9 cellular contexts compared by ENCODE assay signal in the genomic region with DNA sequence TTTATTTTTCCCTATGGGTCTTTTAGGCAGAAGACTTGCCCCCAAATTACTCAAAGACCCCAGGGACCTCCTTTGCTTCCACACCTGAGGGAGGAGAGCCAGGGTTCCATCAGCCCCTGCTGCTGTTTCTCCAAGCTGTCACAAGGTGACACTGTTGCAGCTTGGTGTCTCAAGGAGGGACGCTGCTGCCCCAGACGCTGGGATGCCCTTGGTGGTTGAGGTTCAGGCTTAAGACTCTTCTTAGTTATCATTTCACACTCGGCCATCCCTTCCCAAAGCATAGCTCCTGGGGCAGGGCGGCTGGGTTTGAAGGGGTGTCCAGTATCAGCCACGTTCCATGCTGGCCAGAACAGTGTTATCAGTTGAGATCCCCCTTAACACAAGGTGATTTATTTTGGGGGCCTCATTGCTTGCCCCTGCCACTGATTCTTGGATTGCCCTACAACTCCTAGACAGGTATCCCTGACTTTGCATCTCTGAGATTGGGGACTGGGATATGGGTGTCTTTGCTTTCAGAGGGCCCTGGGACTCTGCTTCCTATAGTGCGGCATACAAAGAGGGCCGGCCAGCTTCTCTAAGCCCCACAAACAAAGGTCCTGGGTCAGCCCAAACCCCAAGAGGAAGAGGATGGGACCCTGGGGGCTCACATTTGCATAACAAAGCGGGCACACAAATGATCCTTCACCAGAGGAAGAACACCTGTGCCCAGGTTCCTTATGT. TPM values are rescaled to one million over a fixed set of nuclear protein-coding genes. Genes with fewer than 3 reads are reported as not detected.
DNase-seq lines count a peak whose midpoint lies in the region; ATAC-seq and FAIRE-seq lines count a peak whose summit lies in the region.
"Had no signal": no experiment of that assay in that cellular context is flagged by ENCODE, and none has a peak within 500 bp of the region (broad histone marks: within the 10 kb centered on the region; RNA-seq: fewer than 3 reads in every experiment).

No MANE protein-coding gene starts in this region.

- H3K27ac Mint-ChIP-seq in activated naive CD4-positive, alpha-beta T cell treated with anti-CD3 and anti-CD28 coated beads for 36 hours = no peak overlapping the region

- no peak for FAIRE-seq in RCC 7860 (lab: Jason Lieb, UNC)

- H3K27me3 Mint-ChIP-seq in activated naive CD4-positive, alpha-beta T cell treated with anti-CD3 and anti-CD28 coated beads for 36 hours (ENCODE audit: low read depth) = peaks cover 15% of the 10 kb centered on the region

- peak; percentile 69 for DNase-seq in D341Med (ENCODE audit: low spot score)
- DNase-seq in HS-5 (ENCODE audit: low read depth) = peak; percentile 31
- peak; percentile 35 for DNase-seq in RCC 7860 (ENCODE audit: low spot score)
- peak; percentile 70 for DNase-seq in activated naive CD4-positive, alpha-beta T cell treated with anti-CD3 and anti-CD28 coated beads for 36 hours
- peak; percentile 50 for DNase-seq in left ventricle myocardium superior
- peak; percentile 20 for DNase-seq in smooth muscle cell of the brain vasculature (ENCODE audit: low read depth, low spot score)

- no peaks in the 10 kb centered on the region for H3K9me3 Mint-ChIP-seq in activated naive CD4-positive, alpha-beta T cell treated with anti-CD3 and anti-CD28 coated beads for 36 hours

- CTCF ChIA-PET in activated naive CD4-positive, alpha-beta T cell treated with anti-CD3 and anti-CD28 coated beads for 36 hours (lab: Charles Lee) = interaction anchor here (0.6 to 8.4 kb wide), 11 partner anchors 19 to 150 kb away, joined by 3 to 151 read pairs (median 4); no protein-coding TSS in a partner anchor

- intact Hi-C loops in activated naive CD4-positive, alpha-beta T cell treated with anti-CD3 and anti-CD28 coated beads for 36 hours (cut with micrococcal nuclease) = loop anchor here (1.0 to 10.0 kb wide), 3 partner anchors 78 to 562 kb away; a partner anchor contains a TSS
- intact Hi-C loops in left ventricle myocardium superior (cut with micrococcal nuclease) = loop anchor here (5.0 kb wide), 1 partner anchor 85 kb away; no protein-coding TSS in a partner anchor

- peak; percentile 81 for ATAC-seq in GM19452 (IDR thresholded peaks at IDR 0.05; ENCODE audit: unreplicated experiment)
- ATAC-seq in left ventricle myocardium superior = peak; percentile 73
- ATAC-seq in HG03045 (IDR thresholded peaks at IDR 0.05; ENCODE audit: unreplicated experiment) = no peak

- peaks cover 34% of the 10 kb centered on the region for H3K4me1 Mint-ChIP-seq in activated naive CD4-positive, alpha-beta T cell treated with anti-CD3 and anti-CD28 coated beads for 36 hours (ENCODE audit: low read depth)

- no peak overlapping the region for H3K4me3 Mint-ChIP-seq in activated naive CD4-positive, alpha-beta T cell treated with anti-CD3 and anti-CD28 coated beads for 36 hours

- H3K36me3 Mint-ChIP-seq in activated naive CD4-positive, alpha-beta T cell treated with anti-CD3 and anti-CD28 coated beads for 36 hours (ENCODE audit: low read depth) = no peaks in the 10 kb centered on the region

RNA-seq across cellular contexts. Expression of a gene that starts 22.7 kb away (rescaled TPM):
- under 1 TPM; 0.35 to 0.43 TPM for total RNA-seq in activated naive CD4-positive, alpha-beta T cell treated with anti-CD3 and anti-CD28 coated beads for 36 hours
- total RNA-seq in left ventricle myocardium superior = not detected
- total RNA-seq: uterus had no signal

RNA-seq across cellular contexts. Expression of a gene that starts 37.6 kb away (rescaled TPM):
- 10 to 100 TPM; 13.0 to 13.6 TPM for total RNA-seq in activated naive CD4-positive, alpha-beta T cell treated with anti-CD3 and anti-CD28 coated beads for 36 hours
- 28.8 TPM for total RNA-seq in left ventricle myocardium superior

Comparison
In these comparisons a context has a peak if more than half of its experiments do, and no peak if none do; other contexts are left out.
1. DNase-seq: peak in every context shown above with its lines; median percentile 70 in activated naive CD4-positive, alpha-beta T cell treated with anti-CD3 and anti-CD28 coated beads for 36 hours; 69 in D341Med; 50 in left ventricle myocardium superior; 35 in RCC 7860; 31 in HS-5; 20 in smooth muscle cell of the brain vasculature.